ENCODE assay signal across 2 cellular contexts in genomic region chr19:12156254-12157058, GRCh38.
TF ChIP-seq lines count a peak whose summit lies in the region.

ZNF625 (minus strand) TSS chr19:12156734; CDS start chr19:12156558, 176 bp downstream.

TF ChIP-seq in WTC11, 78 proteins besides CTCF, POLR2A, EP300 and RAD21 (continues in another document):
- TF ChIP-seq E2F5 (CRISPR knock-in tag; IDR thresholded peaks at IDR 0.05) = peak; percentile 49; the same call in 1 of the 2 replicates
- TF ChIP-seq KAT7 (CRISPR knock-in tag; IDR thresholded peaks at IDR 0.05; ENCODE audit: borderline replicate concordance) = 0 out of 2 replicates have a peak, but pooled peaks have one; percentile 47
- TF ChIP-seq MAX (CRISPR knock-in tag; IDR thresholded peaks at IDR 0.05) = peak; percentile 44; the same call in 1 of the 2 replicates
- TF ChIP-seq FOXJ3 (CRISPR knock-in tag; IDR thresholded peaks at IDR 0.05; ENCODE audit: borderline replicate concordance) = no peak
- TF ChIP-seq ATF2 (CRISPR knock-in tag; IDR thresholded peaks at IDR 0.05; ENCODE audit: borderline replicate concordance, low read depth) = no peak
- TF ChIP-seq HMGA2 (CRISPR knock-in tag; IDR thresholded peaks at IDR 0.05) = no peak
- TF ChIP-seq E2F4 (CRISPR knock-in tag; IDR thresholded peaks at IDR 0.05; ENCODE audit: borderline replicate concordance, low read depth) = 0 out of 2 replicates have a peak, but pooled peaks have one; percentile 38
- no peak for TF ChIP-seq ZNF219 (CRISPR knock-in tag; IDR thresholded peaks at IDR 0.05; ENCODE audit: borderline replicate concordance)
- TF ChIP-seq ZNF281 (CRISPR knock-in tag; IDR thresholded peaks at IDR 0.05) = no peak
- no peak for TF ChIP-seq STAT6 (CRISPR knock-in tag; conservative IDR thresholded peaks at IDR 0.05; ENCODE audit: low read depth)

TF ChIP-seq in endothelial cell of umbilical vein, 7 proteins besides CTCF, POLR2A, EP300 and RAD21:
- no peak for TF ChIP-seq JUN (IDR thresholded peaks at IDR 0.05; ENCODE audit: borderline replicate concordance, insufficient read depth, insufficient read length, low read depth)
- TF ChIP-seq FOS (IDR thresholded peaks at IDR 0.05; ENCODE audit: borderline replicate concordance, insufficient read depth, low read length) = no peak
- TF ChIP-seq POLR2AphosphoS5 (IDR thresholded peaks at IDR 0.05; ENCODE audit: insufficient read depth, low read depth, low read length) = peak; percentile 68
- no peak for TF ChIP-seq MYC (IDR thresholded peaks at IDR 0.05; ENCODE audit: low read depth, low read length)
